In the genomic region with DNA sequence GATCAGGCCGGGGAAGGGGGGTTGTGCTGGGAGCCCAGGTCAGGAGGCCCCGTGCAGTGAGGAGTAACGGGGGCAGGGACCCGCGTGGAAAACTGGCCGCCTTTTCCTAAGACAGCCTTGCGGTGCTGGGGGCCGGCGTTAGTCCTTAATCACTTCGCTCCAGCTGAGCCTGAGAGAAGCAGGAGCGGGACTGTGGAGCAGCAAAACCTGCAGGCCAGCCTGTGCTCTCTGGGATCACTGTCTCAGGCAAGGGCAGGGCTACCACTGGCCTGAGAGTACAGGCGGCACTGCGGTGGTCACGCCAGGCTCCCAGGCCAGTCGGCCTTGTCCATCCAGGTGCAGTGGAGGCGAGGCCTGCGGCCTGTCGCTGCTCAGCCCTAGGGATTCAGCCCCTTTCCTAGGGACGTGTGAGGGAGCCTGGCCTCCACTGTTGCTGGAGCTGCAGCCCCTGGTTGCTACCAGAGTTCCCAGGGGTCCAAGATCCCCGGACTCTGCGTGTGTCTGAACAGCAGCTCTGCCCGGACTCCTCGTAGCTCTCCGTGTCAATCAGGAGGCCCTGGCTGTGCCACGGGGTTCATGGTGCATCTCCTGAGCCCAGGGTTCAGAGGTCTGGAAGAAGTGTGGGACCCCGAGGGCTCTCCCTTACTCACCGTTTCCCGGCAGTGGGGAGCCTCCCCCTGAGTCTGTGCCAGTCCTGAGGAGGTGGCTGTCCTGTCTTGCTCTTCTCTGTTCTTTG, we compare ENCODE assay signal across 18 cellular contexts.
DNase-seq lines count a peak whose midpoint lies in the region; ATAC-seq and TF ChIP-seq lines count a peak whose summit lies in the region.
"Had no signal": no experiment of that assay in that cellular context is flagged by ENCODE, and none has a peak within 500 bp of the region (broad histone marks: within the 10 kb centered on the region; RNA-seq: fewer than 3 reads in every experiment).

No MANE protein-coding gene starts in this region.

- H3K4me1 Mint-ChIP-seq in GM23338 = peaks cover 8% of the 10 kb centered on the region
- H3K4me1 Mint-ChIP-seq: CD4-positive, CD25-positive, alpha-beta regulatory T cell had no signal

- H3K9ac ChIP-seq in PC-3 (ENCODE audit: low read length) = peak overlapping the region; percentile 10; the same call in 1 of the 2 replicates

- peak overlapping the region; percentile 30; the same call in 1 of the 2 replicates for H2AFZ ChIP-seq in GM23338
- no peak overlapping the region for H2AFZ ChIP-seq in PC-3 (ENCODE audit: low read length)

- no peak overlapping the region for H3K27ac Mint-ChIP-seq in GM23338
- H3K27ac Mint-ChIP-seq: CD4-positive, CD25-positive, alpha-beta regulatory T cell had no signal

- H4K20me1 ChIP-seq in GM23338 (replicated peaks; ENCODE audit: insufficient read depth) = no peaks in the 10 kb centered on the region
- no peaks in the 10 kb centered on the region for H4K20me1 ChIP-seq in PC-3 (ENCODE audit: low read length)

- POLR2A ChIA-PET in PC-3 (lab: Charles Lee; ENCODE audit: unreplicated experiment) = no interaction called here

- CTCF ChIA-PET in PC-3 (lab: Charles Lee) = no interaction called here

- WGBS in spleen, 5 donors = 76 to 94% (median 83%) methylated on average over 20 to 28 of the region's 28 CpGs

- H3K4me1 ChIP-seq in GM23338 (ENCODE audit: insufficient read depth) = peaks cover 12% of the 10 kb centered on the region; the same call in 1 of the 2 replicates
- no peaks in the 10 kb centered on the region for H3K4me1 ChIP-seq in PC-3 (ENCODE audit: insufficient read depth, low read length)
- H3K4me1 ChIP-seq in lower lobe of right lung = no peaks in the 10 kb centered on the region
- no peaks in the 10 kb centered on the region for H3K4me1 ChIP-seq in spleen
- H3K4me1 ChIP-seq: Caco-2 had no signal

- peak; percentile 75 for ATAC-seq in GM23338
- ATAC-seq in PC-3 = no peak
- ATAC-seq in lower lobe of right lung = peak; percentile 9 to 51
- no peak for ATAC-seq in GM21619 (IDR thresholded peaks at IDR 0.05; ENCODE audit: unreplicated experiment)
- ATAC-seq: HCT116 had no signal

- intact Hi-C loops in PC-3 (cut with micrococcal nuclease) (no loop called here), lower lobe of right lung (cut with DNase I) (no loop called here), spleen (cut with DNase I; ENCODE audit: low total_unique reads) (no loop called here)

- H3K9me2 ChIP-seq in GM23338 (ENCODE audit: insufficient read depth) (no peaks in the 10 kb centered on the region), PC-3 (replicated peaks; ENCODE audit: low read length) (no peaks in the 10 kb centered on the region)

- H3K27me3 ChIP-seq in GM23338 (ENCODE audit: insufficient read depth) = no peaks in the 10 kb centered on the region
- peaks cover 48% of the 10 kb centered on the region for H3K27me3 ChIP-seq in PC-3 (ENCODE audit: low read length)
- H3K27me3 ChIP-seq in lower lobe of right lung (ENCODE audit: low read depth) = no peaks in the 10 kb centered on the region
- H3K27me3 ChIP-seq in spleen (replicated peaks in 1 of 7) = no peaks in the 10 kb centered on the region

- no peaks in the 10 kb centered on the region for H3K27me3 Mint-ChIP-seq in GM23338 (ENCODE audit: insufficient read depth, low read depth, poor library complexity)
- H3K27me3 Mint-ChIP-seq: CD4-positive, CD25-positive, alpha-beta regulatory T cell had no signal

- no peak overlapping the region for H3K4me3 Mint-ChIP-seq in GM23338
- H3K4me3 Mint-ChIP-seq: CD4-positive, CD25-positive, alpha-beta regulatory T cell had no signal

- H3K27ac ChIP-seq in GM23338 (ENCODE audit: low read depth) (no peak overlapping the region), PC-3 (ENCODE audit: low read length) (no peak overlapping the region), lower lobe of right lung (no peak overlapping the region), spleen (no peak overlapping the region)
- H3K27ac ChIP-seq: HL-60, SK-N-MC had no signal

- H3K4me3 ChIP-seq in GM23338 = no peak overlapping the region
- no peak overlapping the region for H3K4me3 ChIP-seq in PC-3 (ENCODE audit: low read length)
- no peak overlapping the region for H3K4me3 ChIP-seq in lower lobe of right lung
- H3K4me3 ChIP-seq in spleen = no peak overlapping the region
- H3K4me3 ChIP-seq: SK-N-MC had no signal

- no peaks in the 10 kb centered on the region for H3K36me3 Mint-ChIP-seq in GM23338 (ENCODE audit: low read depth)
- H3K36me3 Mint-ChIP-seq: CD4-positive, CD25-positive, alpha-beta regulatory T cell had no signal

- no peaks in the 10 kb centered on the region for H3K9me3 Mint-ChIP-seq in GM23338

- TF ChIP-seq CTCF in GM23338 (conservative IDR thresholded peaks at IDR 0.05; ENCODE audit: low read depth in 2 of 2) = no peak
- no peak for TF ChIP-seq CTCF in PC-3 (conservative IDR thresholded peaks at IDR 0.05; ENCODE audit: low read depth, low read length)
- TF ChIP-seq CTCF in lower lobe of right lung (IDR thresholded peaks at IDR 0.05) = no peak
- no peak for TF ChIP-seq CTCF in spleen (IDR thresholded peaks at IDR 0.05 in 8 of 11, conservative IDR thresholded peaks at IDR 0.05 in 3 of 11)

- H3F3A ChIP-seq in GM23338 (replicated peaks; ENCODE audit: low read depth) (no peaks in the 10 kb centered on the region), PC-3 (ENCODE audit: low read length, unreplicated experiment) (no peaks in the 10 kb centered on the region)

- BruUV-seq in PC-3 (replicated peaks; lab: Mats Ljungman, UMichigan) = no TSS peak

- H3K4me2 ChIP-seq in GM23338 (no peak overlapping the region), PC-3 (ENCODE audit: low read length) (no peak overlapping the region)

- H3K36me3 ChIP-seq in GM23338 (ENCODE audit: insufficient read depth) (no peaks in the 10 kb centered on the region), PC-3 (ENCODE audit: low read depth, low read length) (no peaks in the 10 kb centered on the region), lower lobe of right lung (no peaks in the 10 kb centered on the region), spleen (no peaks in the 10 kb centered on the region)

- H3K79me2 ChIP-seq in GM23338 (replicated peaks; ENCODE audit: insufficient read depth) (no peaks in the 10 kb centered on the region), PC-3 (ENCODE audit: low read length) (no peaks in the 10 kb centered on the region)

- no peaks in the 10 kb centered on the region for H3K9me3 ChIP-seq in PC-3 (ENCODE audit: low read length)
- no peaks in the 10 kb centered on the region for H3K9me3 ChIP-seq in lower lobe of right lung
- no peaks in the 10 kb centered on the region for H3K9me3 ChIP-seq in spleen
- H3K9me3 ChIP-seq: Caco-2 had no signal

- DNase-seq in GM23338 (ENCODE audit: low spot score) = no peak
- DNase-seq in PC-3 = no peak
- peak; percentile 31 for DNase-seq in lower lobe of right lung
- DNase-seq in spleen = peak; percentile 70
- DNase-seq in NCI-H345 (lab: John Stamatoyannopoulos, UW) = no peak
- no peak for DNase-seq in hepatic stellate cell (ENCODE audit: low spot score)
- DNase-seq: Caco-2; CD4-positive, CD25-positive, alpha-beta regulatory T cell; DMS53; NCI-H1048; NCI-H1436 treated with DMSO at 0.1 percent for 48 hours; NCI-H2029 treated with DMSO at 0.1 percent for 48 hours; NCI-H510A; NCI-H82 had no signal

- no peak for TF ChIP-seq POLR2A in spleen (IDR thresholded peaks at IDR 0.05)

TF ChIP-seq in GM23338, 12 proteins besides CTCF, POLR2A, EP300 and RAD21 (continues in another document):
- TF ChIP-seq EZH2phosphoT487 (IDR thresholded peaks at IDR 0.05; ENCODE audit: unreplicated experiment) (no peak), REST (IDR thresholded peaks at IDR 0.05; ENCODE audit: unreplicated experiment) (no peak), POLR2AphosphoS5 (IDR thresholded peaks at IDR 0.05; ENCODE audit: low read depth) (no peak), EZH2 (IDR thresholded peaks at IDR 0.05; ENCODE audit: low read depth, unreplicated experiment) (no peak), ZNF114 (CRISPR knock-in tag; IDR thresholded peaks at IDR 0.05) (no peak), ZNF331 (CRISPR knock-in tag; IDR thresholded peaks at IDR 0.05; ENCODE audit: low read depth) (no peak), CREB1 (CRISPR knock-in tag; IDR thresholded peaks at IDR 0.05; ENCODE audit: low read depth) (no peak), JUNB (IDR thresholded peaks at IDR 0.05; ENCODE audit: unreplicated experiment) (no peak)
- TF ChIP-seq, protein P1, sequence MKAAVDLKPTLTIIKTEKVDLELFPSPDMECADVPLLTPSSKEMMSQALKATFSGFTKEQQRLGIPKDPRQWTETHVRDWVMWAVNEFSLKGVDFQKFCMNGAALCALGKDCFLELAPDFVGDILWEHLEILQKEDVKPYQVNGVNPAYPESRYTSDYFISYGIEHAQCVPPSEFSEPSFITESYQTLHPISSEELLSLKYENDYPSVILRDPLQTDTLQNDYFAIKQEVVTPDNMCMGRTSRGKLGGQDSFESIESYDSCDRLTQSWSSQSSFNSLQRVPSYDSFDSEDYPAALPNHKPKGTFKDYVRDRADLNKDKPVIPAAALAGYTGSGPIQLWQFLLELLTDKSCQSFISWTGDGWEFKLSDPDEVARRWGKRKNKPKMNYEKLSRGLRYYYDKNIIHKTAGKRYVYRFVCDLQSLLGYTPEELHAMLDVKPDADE (IDR thresholded peaks at IDR 0.05) = no peak

Comparison
In these comparisons a context has a peak if more than half of its experiments do, and no peak if none do; other contexts are left out.
1. ATAC-seq: peak in GM23338 (single experiment) and lower lobe of right lung (2 of 2); none in PC-3 (single experiment) and GM21619 (single experiment).
2. DNase-seq: peak in lower lobe of right lung (single experiment) and spleen (single experiment); none in GM23338 (single experiment), PC-3 (single experiment), NCI-H345 (single experiment) and hepatic stellate cell (single experiment).